ENCODE assay signal across 25 cellular contexts in the genomic region with DNA sequence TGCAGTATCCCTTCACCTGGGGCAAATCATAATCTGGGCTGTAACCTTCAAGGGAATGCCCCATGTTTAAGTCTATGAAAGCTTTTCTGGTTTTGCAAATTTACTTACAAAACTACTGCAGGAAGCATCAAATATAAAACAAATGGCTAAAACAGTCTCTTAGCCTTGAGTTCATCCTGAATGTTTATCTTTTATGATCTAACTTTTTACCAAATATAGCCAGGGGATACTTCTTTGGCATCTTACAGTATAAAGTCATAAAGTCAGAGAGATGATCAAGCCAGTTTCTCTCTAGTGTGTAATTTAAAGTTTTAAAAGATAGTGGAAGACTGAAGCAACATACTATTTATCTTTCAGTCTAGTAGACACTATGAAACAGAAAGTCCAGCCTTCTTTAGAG.
"Had no signal": no experiment of that assay in that cellular context is flagged by ENCODE, and none has a peak within 500 bp of the region (broad histone marks: within the 10 kb centered on the region; RNA-seq: fewer than 3 reads in every experiment).

No MANE protein-coding gene starts in this region.

- H2AFZ ChIP-seq: neural progenitor cell had no signal

- H3K27me3 ChIP-seq: neural progenitor cell, neutrophil, ovary, right atrium auricular region, right lobe of liver, stomach, testis, thyroid gland, upper lobe of right lung had no signal

- H3K27ac ChIP-seq: left ventricle myocardium inferior, neural progenitor cell, neutrophil, ovary, right atrium auricular region, right lobe of liver, stomach, testis, thyroid gland, upper lobe of right lung had no signal

- H3K9ac ChIP-seq: neural progenitor cell had no signal

- H3K4me2 ChIP-seq: neural progenitor cell had no signal

- H3K9me3 ChIP-seq: neutrophil, ovary, right atrium auricular region, right lobe of liver, testis, thyroid gland had no signal

- DNase-seq: hypothalamus; immature natural killer cell; islet precursor cell; left ventricle myocardium inferior; mesendoderm; naive B cell; natural killer cell; nephron progenitor cell; ovary; right lobe of liver; stimulated activated CD4-positive, alpha-beta T cell treated with anti-CD3 and anti-CD28 coated beads, Interleukin-12 subunit alpha, Interleukin-12 subunit beta, amount 100 ng/mL, for 4 hours; stimulated activated CD4-positive, alpha-beta T cell treated with anti-CD3 and anti-CD28 coated beads, Interleukin-15, amount 100 ng/mL, for 24 hours; stimulated activated CD4-positive, alpha-beta T cell treated with anti-CD3 and anti-CD28 coated beads, Interleukin-2, amount 100 ng/mL, for 24 hours; stimulated activated CD4-positive, alpha-beta T cell treated with anti-CD3 and anti-CD28 coated beads, Interleukin-4, amount 100 ng/mL, for 1 hour; stimulated activated naive B cell treated with anti-CD40 and anti-IgM and Interleukin-4, amounts not matched to agents 10 μg/mL and 1 μg/mL and 100 μg/mL, for 72 hours; stimulated activated naive CD8-positive, alpha-beta T cell treated with anti-CD3 and anti-CD28 coated beads, Interleukin-15, Interleukin-2, amounts not matched to agents 100 U/mL and 50 U/mL, for 24 hours; stomach; testis; thyroid gland; trophoblast cell; upper lobe of right lung had no signal

- ATAC-seq: natural killer cell; right lobe of liver; stimulated activated naive B cell treated with anti-CD40 and anti-IgM and Interleukin-4, amounts not matched to agents 10 μg/mL and 1 μg/mL and 100 μg/mL, for 72 hours; stimulated activated naive CD8-positive, alpha-beta T cell treated with anti-CD3 and anti-CD28 coated beads, Interleukin-15, Interleukin-2, amounts not matched to agents 100 U/mL and 50 U/mL, for 24 hours; upper lobe of right lung had no signal

- H3K4me3 ChIP-seq: left ventricle myocardium inferior, lung, neural progenitor cell, ovary, right atrium auricular region, right lobe of liver, stomach, testis, thyroid gland, upper lobe of right lung had no signal

- H3K4me1 ChIP-seq: left ventricle myocardium inferior, neural progenitor cell, right atrium auricular region, right lobe of liver, stomach, testis, thyroid gland, upper lobe of right lung had no signal

- H3K36me3 ChIP-seq: left ventricle myocardium inferior, neural progenitor cell, neutrophil, ovary, right atrium auricular region, right lobe of liver, stomach, thyroid gland, upper lobe of right lung had no signal
